In genomic region chr12:121892673-121893561, GRCh38 we compare ENCODE assay signal across 1 cellular context.
A peak's percentile ranks its signal among the peaks of the same experiment; 100 is the strongest.
TF ChIP-seq lines count a peak whose summit lies in the region.

No MANE protein-coding gene starts in this region.

TF ChIP-seq in K562, 482 proteins besides CTCF, POLR2A, EP300 and RAD21 (continued from another document):
- TF ChIP-seq, protein P1, sequence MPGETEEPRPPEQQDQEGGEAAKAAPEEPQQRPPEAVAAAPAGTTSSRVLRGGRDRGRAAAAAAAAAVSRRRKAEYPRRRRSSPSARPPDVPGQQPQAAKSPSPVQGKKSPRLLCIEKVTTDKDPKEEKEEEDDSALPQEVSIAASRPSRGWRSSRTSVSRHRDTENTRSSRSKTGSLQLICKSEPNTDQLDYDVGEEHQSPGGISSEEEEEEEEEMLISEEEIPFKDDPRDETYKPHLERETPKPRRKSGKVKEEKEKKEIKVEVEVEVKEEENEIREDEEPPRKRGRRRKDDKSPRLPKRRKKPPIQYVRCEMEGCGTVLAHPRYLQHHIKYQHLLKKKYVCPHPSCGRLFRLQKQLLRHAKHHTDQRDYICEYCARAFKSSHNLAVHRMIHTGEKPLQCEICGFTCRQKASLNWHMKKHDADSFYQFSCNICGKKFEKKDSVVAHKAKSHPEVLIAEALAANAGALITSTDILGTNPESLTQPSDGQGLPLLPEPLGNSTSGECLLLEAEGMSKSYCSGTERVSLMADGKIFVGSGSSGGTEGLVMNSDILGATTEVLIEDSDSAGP (CRISPR knock-in tag; IDR thresholded peaks at IDR 0.05), result peak; percentile 83
- TF ChIP-seq SMARCC2 (IDR thresholded peaks at IDR 0.05; ENCODE audit: low read depth), result peak; percentile 51
TF ChIP-seq in K562: peak in this region for 61.
